In genomic region chr22:22907551-22908494, GRCh38 we compare ENCODE assay signal across 25 cellular contexts. TPM values are rescaled to one million over a fixed set of nuclear protein-coding genes. Genes with fewer than 3 reads are reported as not detected.
"Had no signal": no experiment of that assay in that cellular context is flagged by ENCODE, and none has a peak within 500 bp of the region (broad histone marks: within the 10 kb centered on the region; RNA-seq: fewer than 3 reads in every experiment).

No MANE protein-coding gene starts in this region.

- H3K36me3 Mint-ChIP-seq: activated naive CD8-positive, alpha-beta T cell treated with anti-CD3 and anti-CD28 coated beads for 36 hours; natural killer cell had no signal

- H3K27ac Mint-ChIP-seq: activated naive CD8-positive, alpha-beta T cell treated with anti-CD3 and anti-CD28 coated beads for 36 hours; activated T-helper 1 cell treated with anti-CD3 and anti-CD28 coated beads, Interleukin-12 subunit alpha, Interleukin-12 subunit beta, Interleukin-2, Interleukin-4 antibody, amounts not matched to agents 30 ng/mL and 10 ng/mL and 1 ng/mL, durations not matched to agents 14 hours and 24 hours and 36 hours; dendritic cell treated with granulocyte-macrophage colony-stimulating factor and Interleukin-4, amounts not matched to agents 40 ng/mL and 50 ng/mL, for 4 days; natural killer cell had no signal

- H3K4me3 Mint-ChIP-seq: activated naive CD8-positive, alpha-beta T cell treated with anti-CD3 and anti-CD28 coated beads for 36 hours; activated T-helper 1 cell treated with anti-CD3 and anti-CD28 coated beads, Interleukin-12 subunit alpha, Interleukin-12 subunit beta, Interleukin-2, Interleukin-4 antibody, amounts not matched to agents 30 ng/mL and 10 ng/mL and 1 ng/mL, durations not matched to agents 14 hours and 24 hours and 36 hours; dendritic cell treated with granulocyte-macrophage colony-stimulating factor and Interleukin-4, amounts not matched to agents 40 ng/mL and 50 ng/mL, for 4 days; natural killer cell had no signal

- H3K36me3 ChIP-seq: gastroesophageal sphincter, heart left ventricle, left lung, neutrophil, tibial artery had no signal

- H3K4me3 ChIP-seq: gastroesophageal sphincter, heart left ventricle, left lung, tibial artery had no signal

- DNase-seq: activated CD4-positive, alpha-beta T cell treated with anti-CD3 and anti-CD28 coated beads for 1 hour; activated CD4-positive, alpha-beta T cell treated with anti-CD3 and anti-CD28 coated beads, Interleukin-2, amount 50 U/mL, for 4 hours; activated gamma-delta T cell treated with Interleukin-2 at 50 U/mL for 16 hours; activated naive CD8-positive, alpha-beta T cell treated with anti-CD3 and anti-CD28 coated beads for 36 hours; amniotic stem cell; effector CD8-positive, alpha-beta T cell; heart left ventricle; natural killer cell; retina; stimulated activated CD4-positive, alpha-beta T cell treated with anti-CD3 and anti-CD28 coated beads, Interleukin-12 subunit alpha, Interleukin-12 subunit beta, amount 100 ng/mL, for 4 hours; stimulated activated CD4-positive, alpha-beta T cell treated with anti-CD3 and anti-CD28 coated beads, Interleukin-1b, Interleukin-23, amount 100 ng/mL, for 48 hours; stimulated activated CD8-positive, alpha-beta memory T cell treated with anti-CD3 and anti-CD28 coated beads, Interleukin-4, amount 100 ng/mL, for 48 hours; stimulated activated naive CD8-positive, alpha-beta T cell treated with anti-CD3 and anti-CD28 coated beads, Interleukin-15, Interleukin-2, amounts not matched to agents 100 U/mL and 50 U/mL, for 24 hours; substantia nigra; T-helper 1 cell; tibial artery had no signal

- H3K9me3 ChIP-seq: gastroesophageal sphincter, heart left ventricle, left lung, neutrophil, tibial artery had no signal

- H3K27me3 Mint-ChIP-seq: activated naive CD8-positive, alpha-beta T cell treated with anti-CD3 and anti-CD28 coated beads for 36 hours had no signal

- H3K4me1 Mint-ChIP-seq: natural killer cell had no signal

- ATAC-seq: esophagus mucosa; gastroesophageal sphincter; heart left ventricle; left lung; natural killer cell; stimulated activated naive CD8-positive, alpha-beta T cell treated with anti-CD3 and anti-CD28 coated beads, Interleukin-15, Interleukin-2, amounts not matched to agents 100 U/mL and 50 U/mL, for 24 hours had no signal

- H3K27ac ChIP-seq: gastroesophageal sphincter, heart left ventricle, left lung, neutrophil, tibial artery had no signal

- H3K9me3 Mint-ChIP-seq: activated naive CD8-positive, alpha-beta T cell treated with anti-CD3 and anti-CD28 coated beads for 36 hours; activated T-helper 1 cell treated with anti-CD3 and anti-CD28 coated beads, Interleukin-12 subunit alpha, Interleukin-12 subunit beta, Interleukin-2, Interleukin-4 antibody, amounts not matched to agents 30 ng/mL and 10 ng/mL and 1 ng/mL, durations not matched to agents 14 hours and 24 hours and 36 hours; dendritic cell treated with granulocyte-macrophage colony-stimulating factor and Interleukin-4, amounts not matched to agents 40 ng/mL and 50 ng/mL, for 4 days; natural killer cell had no signal

- H3K4me1 ChIP-seq: left lung, tibial artery had no signal

RNA-seq across cellular contexts. Expression of gene IGLL5, which starts 20.2 kb away (rescaled TPM):
- total RNA-seq: activated CD8-positive, alpha-beta memory T cell treated with anti-CD3 and anti-CD28 coated beads for 36 hours; activated T-helper 1 cell treated with anti-CD3 and anti-CD28 coated beads, Interleukin-12 subunit alpha, Interleukin-12 subunit beta, Interleukin-2, Interleukin-4 antibody, amounts not matched to agents 30 ng/mL and 10 ng/mL and 1 ng/mL, durations not matched to agents 14 hours and 24 hours and 36 hours; cerebellum; kidney epithelial cell had no signal
